ENCODE assay signal across 29 cellular contexts in the genomic region with DNA sequence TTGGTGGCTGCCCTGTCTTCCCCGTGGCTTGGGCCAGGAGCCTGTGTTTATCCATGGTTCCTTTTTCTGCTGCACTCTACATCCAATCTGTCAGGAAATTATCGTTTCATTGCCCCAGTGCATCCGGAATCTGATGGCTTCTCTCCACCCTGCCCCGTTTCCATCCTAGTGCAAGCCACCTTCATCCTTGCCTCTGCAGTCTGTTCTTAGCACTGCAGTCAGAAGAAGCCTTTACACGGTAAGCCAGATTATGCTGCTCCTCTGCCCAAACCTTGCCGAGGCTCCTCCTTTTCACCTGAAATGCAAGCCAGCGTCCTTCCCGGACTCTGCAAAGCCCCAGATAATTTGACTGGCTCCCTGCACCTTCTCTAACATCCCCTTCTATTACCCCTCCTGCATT. TPM values are rescaled to one million over a fixed set of nuclear protein-coding genes. Genes with fewer than 3 reads are reported as not detected.
"Had no signal": no experiment of that assay in that cellular context is flagged by ENCODE, and none has a peak within 500 bp of the region (broad histone marks: within the 10 kb centered on the region; RNA-seq: fewer than 3 reads in every experiment).

No MANE protein-coding gene starts in this region.

- H3K27ac Mint-ChIP-seq: activated B cell treated with CpG ODN at 0.5 μM for 24 hours; activated CD8-positive, alpha-beta T cell treated with anti-CD3 and anti-CD28 coated beads for 36 hours; activated naive CD8-positive, alpha-beta T cell; activated T-helper 17 cell treated with anti-CD3 and anti-CD28 coated beads, Interleukin-2, amount 50 U/mL, for 72 hours; effector memory CD8-positive, alpha-beta T cell; T-helper 17 cell; T-helper 2 cell treated with Interferon-gamma antibody and Interleukin-4, amounts not matched to agents 5 μg/mL and 100 μg/mL, for 36 hours had no signal

- H3K36me3 ChIP-seq: brain microvascular endothelial cell, WERI-Rb-1 had no signal

- H3K4me1 Mint-ChIP-seq: activated B cell treated with CpG ODN at 0.5 μM for 24 hours; activated T-helper 17 cell treated with anti-CD3 and anti-CD28 coated beads, Interleukin-2, amount 50 U/mL, for 72 hours had no signal

- H3K27ac ChIP-seq: brain microvascular endothelial cell, epithelial cell of prostate, WERI-Rb-1 had no signal

- ATAC-seq: activated CD4-positive, CD25-positive, alpha-beta regulatory T cell treated with anti-CD3 and anti-CD28 coated beads, Interleukin-2, amount 50 U/mL, for 24 hours; activated CD8-positive, alpha-beta T cell treated with anti-CD3 and anti-CD28 coated beads for 36 hours; activated T-cell treated with anti-CD3 and anti-CD28 coated beads, Interleukin-2, amount 50 U/mL, for 4 hours; activated T-helper 17 cell treated with anti-CD3 and anti-CD28 coated beads, Interleukin-2, amount 50 U/mL, for 72 hours; effector memory CD8-positive, alpha-beta T cell; T-helper 17 cell had no signal

- H3K4me3 Mint-ChIP-seq: activated B cell treated with CpG ODN at 0.5 μM for 24 hours; activated CD8-positive, alpha-beta T cell treated with anti-CD3 and anti-CD28 coated beads for 36 hours; activated naive CD8-positive, alpha-beta T cell; activated T-cell treated with anti-CD3 and anti-CD28 coated beads, Interleukin-2, amount 50 U/mL, for 4 hours; activated T-helper 17 cell treated with anti-CD3 and anti-CD28 coated beads, Interleukin-2, amount 50 U/mL, for 72 hours; effector memory CD8-positive, alpha-beta T cell; T-helper 17 cell; T-helper 2 cell treated with Interferon-gamma antibody and Interleukin-4, amounts not matched to agents 5 μg/mL and 100 μg/mL, for 36 hours had no signal

- DNase-seq: activated B cell treated with CpG ODN at 0.5 μM for 24 hours; activated CD4-positive, alpha-beta T cell treated with anti-CD3 and anti-CD28 coated beads for 48 hours; activated CD4-positive, alpha-beta T cell treated with anti-CD3 and anti-CD28 coated beads, Interleukin-2, amount 50 U/mL, for 1 hour; activated CD4-positive, alpha-beta T cell treated with anti-CD3 and anti-CD28 coated beads, Interleukin-2, amount 50 U/mL, for 48 hours; activated CD8-positive, alpha-beta memory T cell treated with anti-CD3 and anti-CD28 coated beads for 24 hours; activated CD8-positive, alpha-beta T cell treated with anti-CD3 and anti-CD28 coated beads for 36 hours; activated effector memory CD4-positive, alpha-beta T cell treated with Interleukin-2 at 50 U/mL for 16 hours; activated gamma-delta T cell treated with Interleukin-2 at 50 U/mL for 16 hours; activated naive CD4-positive, alpha-beta T cell treated with anti-CD3 and anti-CD28 coated beads, Interleukin-2, amount 50 U/mL, for 16 hours; activated naive CD4-positive, alpha-beta T cell treated with Interleukin-2 at 50 U/mL for 16 hours; activated T-cell treated with anti-CD3 and anti-CD28 coated beads, Interleukin-2, amount 50 U/mL, for 4 hours; amniotic stem cell; anterior cingulate cortex; brain microvascular endothelial cell; cortex of kidney; dermis blood vessel endothelial cell; effector CD4-positive, alpha-beta T cell; effector memory CD8-positive, alpha-beta T cell; foreskin fibroblast; T-helper 17 cell; T1000; WERI-Rb-1 had no signal

RNA-seq across cellular contexts. Expression of gene PARVG, which starts 45.1 kb away (rescaled TPM):
- total RNA-seq: bronchial epithelial cell had no signal
- polyA plus RNA-seq: endothelial cell of umbilical vein had no signal
